In genomic region chr20:47061549-47061948, GRCh38 we compare ENCODE assay signal across 30 cellular contexts.
"Had no signal": no experiment of that assay in that cellular context is flagged by ENCODE, and none has a peak within 500 bp of the region (broad histone marks: within the 10 kb centered on the region; RNA-seq: fewer than 3 reads in every experiment).

No MANE protein-coding gene starts in this region.

- H3K4me3 ChIP-seq: esophagus muscularis mucosa, left ventricle myocardium inferior, lung, mucosa of descending colon, pancreas, prostate gland, suprapubic skin, tibial artery had no signal

- H3K27ac ChIP-seq: brain microvascular endothelial cell, esophagus muscularis mucosa, left ventricle myocardium inferior, pancreas, prostate gland, suprapubic skin, tibial artery had no signal

- FAIRE-seq: astrocyte, frontal cortex, islet of Langerhans, pancreas had no signal

- DNase-seq: activated CD4-positive, alpha-beta T cell treated with anti-CD3 and anti-CD28 coated beads, Interleukin-2, amount 50 U/mL, for 1 hour; activated CD8-positive, alpha-beta T cell treated with anti-CD3 and anti-CD28 coated beads for 36 hours; activated gamma-delta T cell treated with Interleukin-2 at 50 U/mL for 16 hours; activated naive CD4-positive, alpha-beta T cell treated with anti-CD3 and anti-CD28 coated beads, Interleukin-2, amount 50 U/mL, for 16 hours; activated T-cell treated with anti-CD3 and anti-CD28 coated beads, Interleukin-2, amount 50 U/mL, for 4 hours; amniotic stem cell; brain microvascular endothelial cell; caudate nucleus; dermis blood vessel endothelial cell; effector CD4-positive, alpha-beta T cell; left ventricle myocardium inferior; mesendoderm; mucosa of descending colon; nephron progenitor cell; pancreas; retina; stimulated activated CD4-positive, alpha-beta T cell treated with anti-CD3 and anti-CD28 coated beads, Interleukin-15, amount 100 ng/mL, for 24 hours; stimulated activated CD4-positive, alpha-beta T cell treated with anti-CD3 and anti-CD28 coated beads, Interleukin-2, amount 100 ng/mL, for 24 hours; stimulated activated naive CD4-positive, alpha-beta T cell; T-helper 2 cell; tibial artery had no signal

- ATAC-seq: activated CD8-positive, alpha-beta T cell treated with anti-CD3 and anti-CD28 coated beads for 36 hours; activated T-cell treated with anti-CD3 and anti-CD28 coated beads, Interleukin-2, amount 50 U/mL, for 4 hours; activated T-helper 17 cell treated with anti-CD3 and anti-CD28 coated beads, Interleukin-2, amount 50 U/mL, for 72 hours; mucosa of descending colon; pancreas; WTC11 had no signal

- H3K27me3 ChIP-seq: esophagus muscularis mucosa, pancreas, suprapubic skin had no signal

- H3K9me3 ChIP-seq: pancreas, prostate gland, suprapubic skin had no signal

- H3K4me1 ChIP-seq: esophagus muscularis mucosa, pancreas, prostate gland, suprapubic skin, tibial artery had no signal

- H3K36me3 ChIP-seq: brain microvascular endothelial cell, esophagus muscularis mucosa, left ventricle myocardium inferior, pancreas, prostate gland, suprapubic skin had no signal
